10 cellular contexts compared by ENCODE assay signal in the genomic region with DNA sequence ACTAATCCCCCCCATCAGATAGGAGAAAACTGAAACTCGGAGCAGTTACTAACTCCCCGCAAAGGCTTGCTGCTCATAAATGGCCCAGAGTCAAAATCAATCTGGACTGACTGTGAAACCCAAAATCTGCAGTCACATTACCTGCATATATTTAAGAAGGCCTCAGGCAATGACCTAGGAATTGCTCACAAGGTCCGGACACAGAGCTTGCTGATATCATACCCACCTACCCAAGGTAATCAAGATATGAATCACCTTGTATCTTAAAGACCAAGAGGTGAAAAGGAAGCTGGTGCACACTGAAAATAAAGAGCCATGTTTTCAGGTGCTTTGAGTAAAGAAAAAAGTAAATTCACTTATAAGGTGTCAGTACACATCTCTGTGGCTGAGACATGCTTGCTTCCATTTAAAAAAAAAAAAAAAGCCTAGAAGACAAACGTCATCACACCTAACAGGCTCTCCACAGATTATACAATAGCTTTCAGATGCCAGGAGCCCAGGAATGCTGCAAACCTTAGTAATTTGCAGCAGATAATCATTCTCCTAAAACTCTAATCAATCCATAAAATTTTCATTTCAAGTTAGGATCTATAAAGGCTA.
DNase-seq lines count a peak whose midpoint lies in the region; ATAC-seq, FAIRE-seq and TF ChIP-seq lines count a peak whose summit lies in the region.
"Had no signal": no experiment of that assay in that cellular context is flagged by ENCODE, and none has a peak within 500 bp of the region (broad histone marks: within the 10 kb centered on the region; RNA-seq: fewer than 3 reads in every experiment).

No MANE protein-coding gene starts in this region.

- H3K9me3 ChIP-seq in mucosa of descending colon (no peaks in the 10 kb centered on the region), ovary (no peaks in the 10 kb centered on the region)

- FAIRE-seq in RCC 7860 (lab: Jason Lieb, UNC): no peak

- intact Hi-C loops in mucosa of descending colon (cut with DNase I, micrococcal nuclease) (no loop called here), ovary (cut with DNase I) (no loop called here)

- no peaks in the 10 kb centered on the region for H3K36me3 ChIP-seq in mucosa of descending colon (ENCODE audit: low read depth)
- H3K36me3 ChIP-seq in ovary: no peaks in the 10 kb centered on the region

- H3K4me1 ChIP-seq in mucosa of descending colon (ENCODE audit: low read depth) (no peaks in the 10 kb centered on the region), ovary (ENCODE audit: insufficient read depth) (peaks cover 2% of the 10 kb centered on the region)

- H3K4me3 ChIP-seq in mucosa of descending colon (no peak overlapping the region), ovary (no peak overlapping the region)

- WGBS in ovary, 3 donors: 91 to 95% (median 93%) methylated on average over 4 of the region's 4 CpGs

- H3K27ac ChIP-seq in ovary: no peak overlapping the region

- no peak for TF ChIP-seq EP300 in ovary (IDR thresholded peaks at IDR 0.05)

- TF ChIP-seq CTCF in mucosa of descending colon (IDR thresholded peaks at IDR 0.05): no peak
- TF ChIP-seq CTCF in ovary (IDR thresholded peaks at IDR 0.05): no peak

- ATAC-seq in GM18868 (IDR thresholded peaks at IDR 0.05; ENCODE audit: unreplicated experiment): peak; percentile 45
- peak; percentile 37 for ATAC-seq in HG02571 (IDR thresholded peaks at IDR 0.05; ENCODE audit: unreplicated experiment)
- ATAC-seq in mucosa of descending colon: peak; percentile 16

- DNase-seq in RCC 7860 (ENCODE audit: low spot score): peak; percentile 15
- no peak for DNase-seq in mucosa of descending colon
- no peak for DNase-seq in ovary
- DNase-seq in activated effector memory CD4-positive, alpha-beta T cell treated with anti-CD3 and anti-CD28 coated beads, Interleukin-2, amount 50 U/mL, for 16 hours: no peak
- no peak for DNase-seq in nucleus accumbens (lab: John Stamatoyannopoulos, UW)
- DNase-seq in NCI-H345 treated with DMSO at 0.1 percent for 48 hours (lab: John Stamatoyannopoulos, UW; ENCODE audit: unreplicated experiment): no peak
- DNase-seq: activated CD4-positive, CD25-positive, alpha-beta regulatory T cell treated with anti-CD3 and anti-CD28 coated beads, Interleukin-2, amount 50 U/mL, for 72 hours; NCI-H1694 treated with DMSO at 0.1 percent for 48 hours had no signal

- no peaks in the 10 kb centered on the region for H3K27me3 ChIP-seq in ovary

- no peak for TF ChIP-seq POLR2A in ovary (IDR thresholded peaks at IDR 0.05)
